ENCODE assay signal across 8 cellular contexts in genomic region chr12:111596985-111597730, GRCh38. TPM values are rescaled to one million over a fixed set of nuclear protein-coding genes. Genes with fewer than 3 reads are reported as not detected.
DNase-seq lines count a peak whose midpoint lies in the region; ATAC-seq and TF ChIP-seq lines count a peak whose summit lies in the region.

No MANE protein-coding gene starts in this region.

- TF ChIP-seq CTCF in AG09309 (IDR thresholded peaks at IDR 0.05; ENCODE audit: control insufficient read depth, insufficient read depth, low read depth, low read length, missing control alignments), result no peak
- no peak for TF ChIP-seq CTCF in esophagus squamous epithelium (IDR thresholded peaks at IDR 0.05)
- no peak for TF ChIP-seq CTCF in tibial nerve (IDR thresholded peaks at IDR 0.05)

- H3K4me3 ChIP-seq in AG09309 (ENCODE audit: control insufficient read depth, low read depth, low read length) (peak overlapping the region; percentile 90), esophagus squamous epithelium (peak overlapping the region; percentile 62 to 98 (median 86)), mucosa of rectum (ENCODE audit: low read length in 2 of 2) (peak overlapping the region; percentile 85 to 91), tibial nerve (peak overlapping the region; percentile 59 to 97 (median 87))

- no peak for TF ChIP-seq POLR2A in esophagus squamous epithelium (IDR thresholded peaks at IDR 0.05)
- no peak for TF ChIP-seq POLR2A in tibial nerve (IDR thresholded peaks at IDR 0.05)

- H3K9me3 ChIP-seq in esophagus squamous epithelium (no peaks in the 10 kb centered on the region), mucosa of rectum (ENCODE audit: control insufficient read depth in 2 of 2, low read length in 2 of 2) (no peaks in the 10 kb centered on the region), tibial nerve (no peaks in the 10 kb centered on the region)

- H3K9ac ChIP-seq in mucosa of rectum (ENCODE audit: low read depth in 1 of 2, low read length in 2 of 2), result peak overlapping the region; percentile 67 to 81

- DNase-seq in AG09309 (ENCODE audit: low read depth) (no peak), GM19238 (ENCODE audit: insufficient read length, low spot score) (peak; percentile 16), NCI-H526 (lab: John Stamatoyannopoulos, UW) (peak; percentile 66 to 80), activated T-cell treated with anti-CD3 and anti-CD28 coated beads for 4 hours (peak; percentile 9), esophagus squamous epithelium (lab: John Stamatoyannopoulos, UW) (no peak), tibial nerve (ENCODE audit: low spot score in 2 of 2) (peak; percentile 17 to 41)

- intact Hi-C loops in esophagus squamous epithelium (cut with DNase I), result no loop called here

- peak overlapping the region; percentile 91 to 100 (median 98) for H3K27ac ChIP-seq in esophagus squamous epithelium
- peak overlapping the region; percentile 75 to 92 for H3K27ac ChIP-seq in mucosa of rectum (ENCODE audit: low read depth in 2 of 2, low read length in 2 of 2)
- H3K27ac ChIP-seq in tibial nerve, result peak overlapping the region; percentile 94 to 98 (median 96)

- no peak for ATAC-seq in GM19351 (IDR thresholded peaks at IDR 0.05; ENCODE audit: unreplicated experiment)

- H3K27me3 ChIP-seq in esophagus squamous epithelium, result no peaks in the 10 kb centered on the region
- H3K27me3 ChIP-seq in mucosa of rectum (ENCODE audit: control insufficient read depth in 2 of 2, insufficient read depth in 2 of 2, low read length in 2 of 2), result no peaks in the 10 kb centered on the region
- no peaks in the 10 kb centered on the region for H3K27me3 ChIP-seq in tibial nerve

- 5 to 8% methylated on average over 19 of the region's 27 CpGs for WGBS in esophagus squamous epithelium, 2 donors
- WGBS in tibial nerve, 2 donors, result 2% methylated on average over 27 of the region's 27 CpGs

- H3K4me1 ChIP-seq in esophagus squamous epithelium (peaks cover 16 to 59% (median 31%) of the 10 kb centered on the region in 3 donors), mucosa of rectum (ENCODE audit: control insufficient read depth in 2 of 2, insufficient read depth in 2 of 2, low read length in 2 of 2) (peaks cover 8 to 11% of the 10 kb centered on the region in 2 donors), tibial nerve (peaks cover 0 to 51% (median 28%) of the 10 kb centered on the region in 4 donors)

- peak in 1 of 2 donors; percentile 38 for TF ChIP-seq EP300 in tibial nerve (IDR thresholded peaks at IDR 0.05)

- H3K36me3 ChIP-seq in esophagus squamous epithelium (no peaks in the 10 kb centered on the region), mucosa of rectum (ENCODE audit: control insufficient read depth in 2 of 2, insufficient read depth in 2 of 2, low read length in 2 of 2) (no peaks in the 10 kb centered on the region), tibial nerve (no peaks in the 10 kb centered on the region)

RNA-seq across cellular contexts. Expression of gene ATXN2, which starts 2.0 kb away (rescaled TPM):
- total RNA-seq in esophagus squamous epithelium, result 10 to 100 TPM; 11.4 to 36.2 (median 25.4) TPM
- 10 to 100 TPM; 50.3 to 84.3 (median 64.3) TPM for total RNA-seq in tibial nerve

Comparison
In these comparisons a context has a peak if more than half of its experiments do, and no peak if none do; other contexts are left out.
1. DNase-seq: peak in GM19238 (single experiment), NCI-H526 (2 of 2), activated T-cell treated with anti-CD3 and anti-CD28 coated beads for 4 hours (single experiment) and tibial nerve (2 of 2); none in AG09309 (single experiment) and esophagus squamous epithelium (single experiment).
2. Peak in every context shown above with its lines, with median percentiles within 50 percentile points of each other: H3K4me3 ChIP-seq and H3K27ac ChIP-seq.